ENCODE assay signal across 2 cellular contexts in the genomic region with DNA sequence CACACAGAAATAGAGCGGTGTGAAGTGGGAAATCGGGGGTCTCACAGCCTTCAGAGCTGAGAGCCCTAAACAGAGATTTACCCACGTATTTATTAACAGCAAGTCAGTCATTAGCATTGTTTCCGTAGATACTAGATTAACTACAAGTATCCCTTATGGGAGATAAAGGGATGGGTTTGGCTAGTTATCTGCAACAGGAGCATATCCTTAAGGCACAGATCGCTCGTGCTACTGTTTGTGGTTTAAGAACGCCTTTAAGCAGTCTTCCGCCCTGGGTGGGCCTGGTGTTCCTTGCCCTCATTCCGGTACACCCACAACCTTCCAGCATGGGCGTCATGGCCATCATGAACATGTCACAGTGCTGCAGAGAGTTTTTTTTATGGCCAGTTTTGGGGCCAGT.
TF ChIP-seq lines count a peak whose summit lies in the region.

No MANE protein-coding gene starts in this region.

TF ChIP-seq in HepG2, 621 proteins besides CTCF, POLR2A, EP300 and RAD21:
- TF ChIP-seq KDM2A (CRISPR knock-in tag; IDR thresholded peaks at IDR 0.05; ENCODE audit: borderline replicate concordance, low read depth) (no peak), ZNF761 (CRISPR knock-in tag; conservative IDR thresholded peaks at IDR 0.05) (peak; percentile 100)

TF ChIP-seq in K562, 482 proteins besides CTCF, POLR2A, EP300 and RAD21:
- TF ChIP-seq CBX5 (IDR thresholded peaks at IDR 0.05; ENCODE audit: borderline replicate concordance, low read depth), result 0 out of 2 replicates have a peak, but pooled peaks have one; percentile 63
- no peak for TF ChIP-seq ZNF589 (CRISPR knock-in tag; IDR thresholded peaks at IDR 0.05; ENCODE audit: low read depth)
- peak; percentile 62; the same call in 1 of the 2 replicates for TF ChIP-seq TRIM28 (IDR thresholded peaks at IDR 0.05)
- TF ChIP-seq BRD9 (IDR thresholded peaks at IDR 0.05; ENCODE audit: low read depth, partially characterized antibody), result no peak
- TF ChIP-seq CBX3 (IDR thresholded peaks at IDR 0.05; ENCODE audit: borderline replicate concordance in 1 of 2, low read length in 2 of 2), result peak in 1 of 2 experiments; percentile 90; a peak in 1 of 3 replicates
- TF ChIP-seq HLTF (IDR thresholded peaks at IDR 0.05), result no peak
- 0 out of 4 replicates have a peak, but pooled peaks of 1 of the 2 experiments have one; percentile 10 for TF ChIP-seq TRIM24 (IDR thresholded peaks at IDR 0.05)
